Comparison of ENCODE assay signal across 1 cellular context in genomic region chr7:36964297-36964696, GRCh38.
TF ChIP-seq lines count a peak whose summit lies in the region.

No MANE protein-coding gene starts in this region.

TF ChIP-seq in WTC11, 78 proteins besides CTCF, POLR2A, EP300 and RAD21 (continued from another document):
- TF ChIP-seq AFF4 (CRISPR knock-in tag; IDR thresholded peaks at IDR 0.05; ENCODE audit: borderline replicate concordance) (no peak), ETV6 (CRISPR knock-in tag; IDR thresholded peaks at IDR 0.05) (no peak), NR2C2 (CRISPR knock-in tag; IDR thresholded peaks at IDR 0.05) (no peak), CDX4 (CRISPR knock-in tag; IDR thresholded peaks at IDR 0.05; ENCODE audit: borderline replicate concordance) (no peak), GRHL2 (CRISPR knock-in tag; IDR thresholded peaks at IDR 0.05; ENCODE audit: insufficient replicate concordance, severe bottlenecking) (no peak), PREB (CRISPR knock-in tag; IDR thresholded peaks at IDR 0.05; ENCODE audit: borderline replicate concordance) (no peak)
